Comparison of ENCODE assay signal across 1 cellular context in genomic region chr9:127767909-127768331, GRCh38.
TF ChIP-seq lines count a peak whose summit lies in the region.

No MANE protein-coding gene starts in this region.

TF ChIP-seq in HepG2, 621 proteins besides CTCF, POLR2A, EP300 and RAD21:
- TF ChIP-seq BCL6 (CRISPR knock-in tag; IDR thresholded peaks at IDR 0.05) = no peak
- peak; percentile 34; the same call in 1 of the 2 replicates for TF ChIP-seq ATF7 (IDR thresholded peaks at IDR 0.05)
- TF ChIP-seq ATF7 (CRISPR knock-in tag; IDR thresholded peaks at IDR 0.05) = no peak
- TF ChIP-seq CREB1 (IDR thresholded peaks at IDR 0.05) = peak; percentile 76
- TF ChIP-seq CREB1 (CRISPR knock-in tag; IDR thresholded peaks at IDR 0.05) = no peak
